8 cellular contexts compared by ENCODE assay signal in genomic region chr3:88058322-88058592, GRCh38. TPM values are rescaled to one million over a fixed set of nuclear protein-coding genes. Genes with fewer than 3 reads are reported as not detected.
DNase-seq lines count a peak whose midpoint lies in the region; ATAC-seq and TF ChIP-seq lines count a peak whose summit lies in the region.

No MANE protein-coding gene starts in this region.

- H3K27ac ChIP-seq in CD4-positive, alpha-beta T cell (ENCODE audit: low read depth, low read length) = peak overlapping the region; percentile 92
- H3K27ac ChIP-seq in left lung (peak overlapping the region; percentile 96 to 99), transverse colon (peak overlapping the region; percentile 96 to 98 (median 96))

- peaks cover 32 to 45% of the 10 kb centered on the region in 2 donors for H3K4me1 ChIP-seq in left lung
- H3K4me1 ChIP-seq in transverse colon = peaks cover 0 to 44% (median 27%) of the 10 kb centered on the region in 4 donors

- no peak for DNase-seq in CD4-positive, alpha-beta T cell
- DNase-seq in H7 (peak; percentile 81), left lung (no peak), transverse colon (no peak), NCI-H2107 (lab: John Stamatoyannopoulos, UW) (no peak)
- DNase-seq in activated naive CD8-positive, alpha-beta T cell treated with anti-CD3 and anti-CD28 coated beads for 36 hours = no peak
- DNase-seq in stimulated activated CD4-positive, alpha-beta T cell treated with anti-CD3 and anti-CD28 coated beads, Interleukin-4, amount 100 ng/mL, for 1 hour = no peak
- no peak for DNase-seq in effector CD8-positive, alpha-beta T cell (lab: John Stamatoyannopoulos, UW)

- in situ Hi-C loops in transverse colon (cut with MboI; ENCODE audit: low pct_ligation_motif_present in 1 of 4, low pct_unique_long_range_greater_than_20kb in 1 of 4, low sequenced_read_pairs in 3 of 4) = no loop called here

- H3K9me3 Mint-ChIP-seq in CD4-positive, alpha-beta T cell = no peaks in the 10 kb centered on the region
- no peaks in the 10 kb centered on the region for H3K9me3 Mint-ChIP-seq in activated naive CD8-positive, alpha-beta T cell treated with anti-CD3 and anti-CD28 coated beads for 36 hours

- intact Hi-C loops in CD4-positive, alpha-beta T cell (cut with DNase I, micrococcal nuclease) = loop anchor here (1.0 to 5.0 kb wide), 5 partner anchors 27 to 829 kb away; partner anchors contain the start of gene C3orf38 (in 1 of the 2)
- intact Hi-C loops in left lung (cut with DNase I) (no loop called here), transverse colon (cut with DNase I; ENCODE audit: low total_unique reads) (no loop called here)

- no peak for ATAC-seq in CD4-positive, alpha-beta T cell (ENCODE audit: poor library complexity)
- peak; percentile 48 for ATAC-seq in left lung

- CTCF ChIA-PET in CD4-positive, alpha-beta T cell (lab: Charles Lee) = interaction anchor here (0.8 kb wide), 1 partner anchor 52 kb away, joined by 3 read pairs; no protein-coding TSS in a partner anchor

- H3K27me3 Mint-ChIP-seq in CD4-positive, alpha-beta T cell = no peaks in the 10 kb centered on the region
- H3K27me3 Mint-ChIP-seq in activated naive CD8-positive, alpha-beta T cell treated with anti-CD3 and anti-CD28 coated beads for 36 hours = no peaks in the 10 kb centered on the region

- peak overlapping the region; percentile 100 for H3K4me3 Mint-ChIP-seq in CD4-positive, alpha-beta T cell
- peak overlapping the region; percentile 92 for H3K4me3 Mint-ChIP-seq in activated naive CD8-positive, alpha-beta T cell treated with anti-CD3 and anti-CD28 coated beads for 36 hours

- POLR2A ChIA-PET in CD4-positive, alpha-beta T cell (lab: Charles Lee) = interaction anchor here (0.7 to 4.7 kb wide), 20 partner anchors 8 to 831 kb away, joined by 3 to 124 read pairs (median 4); partner anchors contain the start of genes C3orf38 and CHMP2B

- H3K4me3 ChIP-seq in H7 (ENCODE audit: insufficient read depth, low read depth, low read length) (peak overlapping the region; percentile 83), left lung (peak overlapping the region; percentile 90), transverse colon (peak overlapping the region; percentile 69 to 100 (median 94))

- no peak for TF ChIP-seq POLR2A in transverse colon (IDR thresholded peaks at IDR 0.05)

- peaks cover 72% of the 10 kb centered on the region for H3K4me1 Mint-ChIP-seq in CD4-positive, alpha-beta T cell (ENCODE audit: low read depth)
- peaks cover 45% of the 10 kb centered on the region for H3K4me1 Mint-ChIP-seq in activated naive CD8-positive, alpha-beta T cell treated with anti-CD3 and anti-CD28 coated beads for 36 hours

- peaks cover 52% of the 10 kb centered on the region for H3K36me3 Mint-ChIP-seq in CD4-positive, alpha-beta T cell (ENCODE audit: low read depth)
- peaks cover 36% of the 10 kb centered on the region for H3K36me3 Mint-ChIP-seq in activated naive CD8-positive, alpha-beta T cell treated with anti-CD3 and anti-CD28 coated beads for 36 hours

- TF ChIP-seq EP300 in transverse colon (IDR thresholded peaks at IDR 0.05; ENCODE audit: low read depth) = no peak

- WGBS in transverse colon (ENCODE audit: low coverage in 1 of 2), 2 donors = 0% methylated on average over 21 of the region's 23 CpGs; no CpG with 5 or more reads in 1 of the 2 donors

- no peaks in the 10 kb centered on the region for H3K9me3 ChIP-seq in CD4-positive, alpha-beta T cell (ENCODE audit: control insufficient read depth, low read length)
- no peaks in the 10 kb centered on the region for H3K9me3 ChIP-seq in left lung
- H3K9me3 ChIP-seq in transverse colon = no peaks in the 10 kb centered on the region

- no peak for TF ChIP-seq CTCF in CD4-positive, alpha-beta T cell (IDR thresholded peaks at IDR 0.05)
- no peak for TF ChIP-seq CTCF in left lung (IDR thresholded peaks at IDR 0.05)
- no peak for TF ChIP-seq CTCF in transverse colon (IDR thresholded peaks at IDR 0.05)

- no peaks in the 10 kb centered on the region for H3K27me3 ChIP-seq in CD4-positive, alpha-beta T cell (ENCODE audit: control insufficient read depth, insufficient read depth, low read length)
- H3K27me3 ChIP-seq in H7 (ENCODE audit: control insufficient read depth, insufficient read depth, low read length) (no peaks in the 10 kb centered on the region), left lung (no peaks in the 10 kb centered on the region), transverse colon (no peaks in the 10 kb centered on the region)

- peak overlapping the region; percentile 93 for H3K27ac Mint-ChIP-seq in CD4-positive, alpha-beta T cell
- peak overlapping the region; percentile 97 for H3K27ac Mint-ChIP-seq in activated naive CD8-positive, alpha-beta T cell treated with anti-CD3 and anti-CD28 coated beads for 36 hours

- H3K36me3 ChIP-seq in H7 (replicated peaks; ENCODE audit: control insufficient read depth, insufficient read depth, low read length) = peaks cover 7% of the 10 kb centered on the region
- H3K36me3 ChIP-seq in left lung = peaks cover 0 to 20% of the 10 kb centered on the region in 2 donors
- H3K36me3 ChIP-seq in transverse colon = peaks cover 0 to 12% (median 6%) of the 10 kb centered on the region in 4 donors

RNA-seq across cellular contexts. Expression of gene CGGBP1, which starts 0.5 kb away (rescaled TPM):
- 10 to 100 TPM; 88.7 to 89.7 TPM for total RNA-seq in CD4-positive, alpha-beta T cell
- total RNA-seq in H7 (2014; rRNA removed; shearing (Covaris generic)) = 41.4 and 50.3 TPM in 2 replicates
- total RNA-seq in activated naive CD8-positive, alpha-beta T cell treated with anti-CD3 and anti-CD28 coated beads for 36 hours = 10 to 100 TPM; 69.8 to 75.4 TPM
- total RNA-seq in left lung = 10 to 100 TPM; 62.3 to 69.9 TPM
- 100 to 1,000 TPM in 1 of 4 donors, 10 to 100 TPM in 3; 36.7 to 264 (median 63.2) TPM for total RNA-seq in transverse colon

RNA-seq across cellular contexts. Expression of gene ZNF654, which starts 0.8 kb away (rescaled TPM):
- total RNA-seq in CD4-positive, alpha-beta T cell = 1 to 10 TPM; 6.5 to 7.6 TPM
- 2.1 and 3.5 TPM in 2 replicates for total RNA-seq in H7 (2014; rRNA removed; shearing (Covaris generic))
- total RNA-seq in activated naive CD8-positive, alpha-beta T cell treated with anti-CD3 and anti-CD28 coated beads for 36 hours = 10 to 100 TPM; 16.2 to 17.2 TPM
- 10 to 100 TPM; 12.5 to 14.2 TPM for total RNA-seq in left lung
- total RNA-seq in transverse colon = 10 to 100 TPM in 3 of 4 donors, 1 to 10 TPM in 1; 7.2 to 16.8 (median 13.5) TPM

Comparison
In these comparisons a context has a peak if more than half of its experiments do, and no peak if none do; other contexts are left out.
1. intact Hi-C loops: an anchor here in CD4-positive, alpha-beta T cell (1.0 to 5.0 kb wide); none called in left lung and transverse colon.